Comparison of ENCODE assay signal across 22 cellular contexts in genomic region chr7:138796038-138796580, GRCh38.
"Had no signal": no experiment of that assay in that cellular context is flagged by ENCODE, and none has a peak within 500 bp of the region (broad histone marks: within the 10 kb centered on the region; RNA-seq: fewer than 3 reads in every experiment).

No MANE protein-coding gene starts in this region.

- FAIRE-seq: TTC549 had no signal

- ATAC-seq: activated T-helper 17 cell treated with anti-CD3 and anti-CD28 coated beads, Interleukin-2, amount 50 U/mL, for 72 hours; PC-3; Right ventricle myocardium inferior; T-cell had no signal

- DNase-seq: activated CD4-positive, alpha-beta memory T cell treated with anti-CD3 and anti-CD28 coated beads for 36 hours; activated CD4-positive, alpha-beta T cell treated with anti-CD3 and anti-CD28 coated beads, Interleukin-2, amount 10 ng/mL, durations not matched to agents 7 days and 5 days; activated CD4-positive, CD25-positive, alpha-beta regulatory T cell; activated CD8-positive, alpha-beta memory T cell treated with anti-CD3 and anti-CD28 coated beads for 24 hours; activated gamma-delta T cell; activated naive CD4-positive, alpha-beta T cell treated with anti-CD3 and anti-CD28 coated beads for 36 hours; activated T-cell treated with anti-CD3 and anti-CD28 coated beads, Interleukin-2, amount 50 U/mL, for 48 hours; NCI-H1092 treated with DMSO at 0.1 percent for 48 hours; NCI-H1417 treated with DMSO at 0.1 percent for 48 hours; NCI-H1694; NCI-H2029; NCI-H345; NCI-H510A; NCI-H69; PC-3; RPMI8226; T-cell; T-helper 2 cell; T1000 had no signal
